Comparison of ENCODE assay signal across 9 cellular contexts in genomic region chr13:100608906-100609305, GRCh38. TPM values are rescaled to one million over a fixed set of nuclear protein-coding genes. Genes with fewer than 3 reads are reported as not detected.
DNase-seq lines count a peak whose midpoint lies in the region; ATAC-seq and TF ChIP-seq lines count a peak whose summit lies in the region.
"Had no signal": no experiment of that assay in that cellular context is flagged by ENCODE, and none has a peak within 500 bp of the region (broad histone marks: within the 10 kb centered on the region; RNA-seq: fewer than 3 reads in every experiment).

No MANE protein-coding gene starts in this region.

- H3K4me1 ChIP-seq in Peyer's patch = peaks cover 0 to 3% (median 0%) of the 10 kb centered on the region in 4 donors

- no peak overlapping the region for H3K4me3 ChIP-seq in Peyer's patch
- H3K4me3 ChIP-seq: heart left ventricle had no signal

- H3K27ac ChIP-seq in Peyer's patch = peak overlapping the region in 2 of 4 donors; percentile 43 to 68

- peaks cover 44% of the 10 kb centered on the region for H3K4me1 Mint-ChIP-seq in activated CD8-positive, alpha-beta memory T cell treated with anti-CD3 and anti-CD28 coated beads, Interleukin-2, amount 10 ng/mL, durations not matched to agents 7 days and 5 days
- H3K4me1 Mint-ChIP-seq in naive B cell = peaks cover 29 to 50% (median 41%) of the 10 kb centered on the region in 3 donors
- H3K4me1 Mint-ChIP-seq in progenitor cell of endocrine pancreas (ENCODE audit: low read depth) = peaks cover 5% of the 10 kb centered on the region

- DNase-seq in activated CD8-positive, alpha-beta memory T cell treated with anti-CD3 and anti-CD28 coated beads, Interleukin-2, amount 10 ng/mL, durations not matched to agents 7 days and 5 days = peak; percentile 73
- DNase-seq in activated CD8-positive, alpha-beta memory T cell treated with anti-CD3 and anti-CD28 coated beads, Interleukin-2, amount 50 U/mL, for 4 hours = no peak
- DNase-seq in Peyer's patch = peak in 2 of 3 donors; percentile 53 to 72
- DNase-seq in naive B cell = no peak
- no peak for DNase-seq in globus pallidus (ENCODE audit: low spot score)
- DNase-seq in NCI-H1092 (lab: John Stamatoyannopoulos, UW) = no peak
- no peak for DNase-seq in progenitor cell of endocrine pancreas (ENCODE audit: low spot score, unreplicated experiment)
- DNase-seq: heart left ventricle had no signal

- no peaks in the 10 kb centered on the region for H3K9me3 Mint-ChIP-seq in activated CD8-positive, alpha-beta memory T cell treated with anti-CD3 and anti-CD28 coated beads, Interleukin-2, amount 10 ng/mL, durations not matched to agents 7 days and 5 days (ENCODE audit: low read depth)
- H3K9me3 Mint-ChIP-seq in naive B cell (no peaks in the 10 kb centered on the region), progenitor cell of endocrine pancreas (ENCODE audit: low read depth) (no peaks in the 10 kb centered on the region)

- peaks cover 0 to 14% (median 0%) of the 10 kb centered on the region in 3 donors for H3K36me3 ChIP-seq in Peyer's patch

- TF ChIP-seq CTCF in Peyer's patch (IDR thresholded peaks at IDR 0.05) (no peak), progenitor cell of endocrine pancreas (IDR thresholded peaks at IDR 0.05; ENCODE audit: unreplicated experiment) (no peak)

- H3K4me3 Mint-ChIP-seq in activated CD8-positive, alpha-beta memory T cell treated with anti-CD3 and anti-CD28 coated beads, Interleukin-2, amount 10 ng/mL, durations not matched to agents 7 days and 5 days = no peak overlapping the region
- H3K4me3 Mint-ChIP-seq in naive B cell = peak overlapping the region in 4 of 8 donors; percentile 20 to 54 (median 40)
- no peak overlapping the region for H3K4me3 Mint-ChIP-seq in progenitor cell of endocrine pancreas (ENCODE audit: low read depth)

- H3K27me3 Mint-ChIP-seq in activated CD8-positive, alpha-beta memory T cell treated with anti-CD3 and anti-CD28 coated beads, Interleukin-2, amount 10 ng/mL, durations not matched to agents 7 days and 5 days = no peaks in the 10 kb centered on the region
- H3K27me3 Mint-ChIP-seq in naive B cell = no peaks in the 10 kb centered on the region
- no peaks in the 10 kb centered on the region for H3K27me3 Mint-ChIP-seq in progenitor cell of endocrine pancreas

- CTCF ChIA-PET in activated CD8-positive, alpha-beta memory T cell treated with anti-CD3 and anti-CD28 coated beads, Interleukin-2, amount 10 ng/mL, durations not matched to agents 7 days and 5 days (lab: Charles Lee) = interaction anchor here (0.6 to 1.6 kb wide), 2 partner anchors 20 to 1512 kb away, joined by 3 to 9 read pairs; partner anchors contain the start of gene GGACT

- H3K36me3 Mint-ChIP-seq in activated CD8-positive, alpha-beta memory T cell treated with anti-CD3 and anti-CD28 coated beads, Interleukin-2, amount 10 ng/mL, durations not matched to agents 7 days and 5 days = peaks cover 48% of the 10 kb centered on the region
- no peaks in the 10 kb centered on the region for H3K36me3 Mint-ChIP-seq in naive B cell
- peaks cover 25% of the 10 kb centered on the region for H3K36me3 Mint-ChIP-seq in progenitor cell of endocrine pancreas (ENCODE audit: insufficient read depth)

- no peaks in the 10 kb centered on the region for H3K9me3 ChIP-seq in Peyer's patch
- H3K9me3 ChIP-seq: heart left ventricle had no signal

- peak overlapping the region; percentile 90 for H3K27ac Mint-ChIP-seq in activated CD8-positive, alpha-beta memory T cell treated with anti-CD3 and anti-CD28 coated beads, Interleukin-2, amount 10 ng/mL, durations not matched to agents 7 days and 5 days
- H3K27ac Mint-ChIP-seq in naive B cell (peak overlapping the region in 4 of 6 donors; percentile 6 to 74 (median 59)), progenitor cell of endocrine pancreas (no peak overlapping the region)

- no peak for TF ChIP-seq POLR2A in Peyer's patch (IDR thresholded peaks at IDR 0.05)

- H3K27me3 ChIP-seq in Peyer's patch = no peaks in the 10 kb centered on the region
- H3K27me3 ChIP-seq: heart left ventricle had no signal

- ATAC-seq in activated CD8-positive, alpha-beta memory T cell treated with anti-CD3 and anti-CD28 coated beads, Interleukin-2, amount 10 ng/mL, durations not matched to agents 7 days and 5 days = peak; percentile 99
- ATAC-seq in HG02870 (IDR thresholded peaks at IDR 0.05; ENCODE audit: unreplicated experiment) (peak; percentile 94), naive B cell (ENCODE audit: low read depth in 2 of 2) (peak; percentile 28 to 30)

RNA-seq across cellular contexts. Expression of gene GGACT, which starts 20.3 kb away (rescaled TPM):
- total RNA-seq in activated CD8-positive, alpha-beta memory T cell treated with anti-CD3 and anti-CD28 coated beads, Interleukin-2, amount 10 ng/mL, durations not matched to agents 7 days and 5 days = 1 to 10 TPM; 5.0 to 5.3 TPM
- total RNA-seq in Peyer's patch = 10 to 100 TPM in 2 of 4 donors, 1 to 10 TPM in 2; 8.8 to 37.4 (median 9.7) TPM
- polyA plus RNA-seq in naive B cell (ENCODE audit: low read depth in 6 of 6) = 1 to 10 TPM in 5 of 6 donors, under 1 TPM in 1; 0.46 to 7.7 (median 6.3) TPM
- total RNA-seq in progenitor cell of endocrine pancreas = 3.0 and 3.7 TPM in 2 replicates

Comparison
In these comparisons a context has a peak if more than half of its experiments do, and no peak if none do; other contexts are left out.
1. DNase-seq: peak in activated CD8-positive, alpha-beta memory T cell treated with anti-CD3 and anti-CD28 coated beads, Interleukin-2, amount 10 ng/mL, durations not matched to agents 7 days and 5 days (single experiment) and Peyer's patch (2 of 3); none in activated CD8-positive, alpha-beta memory T cell treated with anti-CD3 and anti-CD28 coated beads, Interleukin-2, amount 50 U/mL, for 4 hours (single experiment), naive B cell (single experiment), globus pallidus (single experiment), NCI-H1092 (single experiment) and progenitor cell of endocrine pancreas (single experiment).
2. ATAC-seq: peak in every context shown above with its lines; median percentile 99 in activated CD8-positive, alpha-beta memory T cell treated with anti-CD3 and anti-CD28 coated beads, Interleukin-2, amount 10 ng/mL, durations not matched to agents 7 days and 5 days; 94 in HG02870; 29 in naive B cell.